In the genomic region with DNA sequence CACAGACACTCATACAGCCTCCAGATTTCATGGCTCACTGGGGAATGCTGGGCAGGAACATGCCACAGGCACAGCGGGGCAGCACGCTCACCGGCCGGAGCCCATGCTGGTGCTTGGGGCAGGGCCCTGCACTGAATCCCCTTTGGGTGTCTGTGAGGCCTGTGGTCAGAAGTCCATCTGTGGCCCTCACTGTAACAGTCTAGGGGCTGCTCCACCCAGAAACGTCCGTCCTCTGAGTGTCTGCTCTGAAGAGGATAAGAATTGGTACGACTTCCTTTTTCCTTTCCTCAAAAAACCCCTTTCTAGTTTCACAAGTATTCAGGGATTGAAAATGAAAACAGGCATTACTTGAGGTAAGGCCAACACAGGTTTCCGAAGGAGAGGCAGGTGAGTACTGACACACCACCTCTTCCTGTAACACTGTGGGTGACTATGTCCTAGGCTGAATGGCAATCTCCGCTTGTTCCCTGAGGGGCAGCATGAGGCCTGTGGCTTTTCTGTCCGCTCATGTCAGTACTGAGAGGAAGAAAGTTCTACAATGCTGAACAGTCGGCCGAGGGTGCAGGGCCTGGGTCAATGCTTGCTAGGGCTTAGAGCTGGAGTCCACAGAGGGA, we compare ENCODE assay signal across 12 cellular contexts.
DNase-seq lines count a peak whose midpoint lies in the region; ATAC-seq, FAIRE-seq and TF ChIP-seq lines count a peak whose summit lies in the region.
"Had no signal": no experiment of that assay in that cellular context is flagged by ENCODE, and none has a peak within 500 bp of the region (broad histone marks: within the 10 kb centered on the region; RNA-seq: fewer than 3 reads in every experiment).

No MANE protein-coding gene starts in this region.

- peaks cover 14% of the 10 kb centered on the region for H3K36me3 Mint-ChIP-seq in nephron progenitor cell (ENCODE audit: low read depth)

- H3K4me3 Mint-ChIP-seq in nephron progenitor cell: no peak overlapping the region

- ATAC-seq in GM19468 (IDR thresholded peaks at IDR 0.05; ENCODE audit: extremely low read depth, unreplicated experiment) (peak; percentile 49), HG03196 (IDR thresholded peaks at IDR 0.05; ENCODE audit: unreplicated experiment) (peak; percentile 66)

- no peaks in the 10 kb centered on the region for H3K4me1 Mint-ChIP-seq in nephron progenitor cell

- no peaks in the 10 kb centered on the region for H3K9me3 Mint-ChIP-seq in nephron progenitor cell

- DNase-seq in GM18507 (ENCODE audit: extremely low spot score, insufficient read length, low read depth): peak; percentile 39
- DNase-seq in nephron progenitor cell: no peak
- no peak for DNase-seq in globus pallidus (ENCODE audit: low spot score)
- no peak for DNase-seq in cortex of kidney (lab: John Stamatoyannopoulos, UW)
- no peak for DNase-seq in NCI-H1694 treated with DMSO at 0.1 percent for 48 hours (lab: John Stamatoyannopoulos, UW)
- DNase-seq in substantia nigra (lab: John Stamatoyannopoulos, UW): no peak
- DNase-seq: dermis blood vessel endothelial cell; NCI-H1436; stimulated activated CD4-positive, alpha-beta T cell treated with anti-CD3 and anti-CD28 coated beads, Interleukin-4, amount 100 ng/mL, for 1 hour had no signal

- H3K27ac Mint-ChIP-seq in nephron progenitor cell: peak overlapping the region; percentile 6

- TF ChIP-seq CTCF in nephron progenitor cell (IDR thresholded peaks at IDR 0.05): no peak

- H3K27ac ChIP-seq in substantia nigra (ENCODE audit: low read depth, low read length, poor library complexity, severe bottlenecking): no peak overlapping the region
- H3K27ac ChIP-seq: VCaP had no signal

- FAIRE-seq in GM18507 (lab: Jason Lieb, UNC): peak; percentile 91

- H3K27me3 Mint-ChIP-seq in nephron progenitor cell (ENCODE audit: low read depth, poor library complexity): no peaks in the 10 kb centered on the region
